ENCODE assay signal across 8 cellular contexts in the genomic region with DNA sequence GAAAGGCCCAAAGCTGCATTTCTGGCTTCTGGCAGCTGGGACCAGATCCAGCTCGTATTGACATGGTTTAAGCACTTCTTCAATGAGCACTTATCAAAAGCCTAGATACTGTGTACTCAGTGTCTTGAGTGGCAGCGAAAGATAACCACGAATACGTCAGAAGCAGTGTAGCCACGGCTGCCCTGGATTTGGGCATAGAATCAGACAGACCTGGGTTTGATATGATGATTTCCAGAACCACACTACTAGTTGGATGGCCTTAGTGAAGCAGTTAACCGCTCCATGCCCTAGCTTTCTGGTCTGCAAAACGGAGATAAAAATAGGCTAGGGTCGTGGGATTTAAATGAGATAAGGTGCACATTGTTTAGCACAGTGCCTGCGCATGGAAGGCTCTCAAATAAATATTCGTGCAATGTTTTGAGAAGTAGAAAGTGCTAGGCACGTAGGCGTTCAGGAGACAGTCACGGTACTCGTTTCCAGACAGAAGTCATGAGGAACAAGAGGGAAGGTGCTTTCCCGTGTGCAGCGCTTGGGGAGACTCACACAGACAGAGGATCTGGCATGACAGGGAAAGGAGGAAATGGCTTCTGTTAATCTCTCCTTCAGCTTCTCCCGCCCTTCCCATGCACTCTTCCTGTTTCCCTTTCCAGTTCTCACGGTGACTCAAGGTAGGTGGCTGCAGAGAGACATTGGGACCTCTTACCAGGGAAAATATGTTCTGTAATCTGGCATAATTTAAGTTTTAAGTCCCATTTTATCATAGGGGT.
DNase-seq lines count a peak whose midpoint lies in the region; ATAC-seq and TF ChIP-seq lines count a peak whose summit lies in the region.

No MANE protein-coding gene starts in this region.

- H3K9me3 ChIP-seq in esophagus squamous epithelium (no peaks in the 10 kb centered on the region), osteoblast (ENCODE audit: low read depth, low read length) (no peaks in the 10 kb centered on the region)

- intact Hi-C loops in esophagus squamous epithelium (cut with DNase I) = loop anchor here (10.0 kb wide), 1 partner anchor 265 kb away; a partner anchor contains a TSS

- no peaks in the 10 kb centered on the region for H3K27me3 ChIP-seq in esophagus squamous epithelium
- no peaks in the 10 kb centered on the region for H3K27me3 ChIP-seq in osteoblast (ENCODE audit: insufficient read depth, low read length)

- H3K4me2 ChIP-seq in osteoblast (ENCODE audit: insufficient read depth, low read length) = peak overlapping the region; percentile 86

- no peak for TF ChIP-seq POLR2A in esophagus squamous epithelium (IDR thresholded peaks at IDR 0.05)

- WGBS in esophagus squamous epithelium, 2 donors = 12 to 17% methylated on average over 16 to 18 of the region's 18 CpGs

- H3K36me3 ChIP-seq in esophagus squamous epithelium (no peaks in the 10 kb centered on the region), osteoblast (ENCODE audit: insufficient read depth, low read length) (no peaks in the 10 kb centered on the region)

- TF ChIP-seq CTCF in esophagus squamous epithelium (IDR thresholded peaks at IDR 0.05) = no peak
- TF ChIP-seq CTCF in osteoblast (IDR thresholded peaks at IDR 0.05; ENCODE audit: extremely low read depth, low read depth, low read length) = no peak

- ATAC-seq in GM19023 (IDR thresholded peaks at IDR 0.05; ENCODE audit: unreplicated experiment) = peak; percentile 17
- ATAC-seq in HG03108 (IDR thresholded peaks at IDR 0.05; ENCODE audit: unreplicated experiment) = peak; percentile 24

- H3K27ac ChIP-seq in esophagus squamous epithelium = peak overlapping the region; percentile 96 to 100 (median 98)
- H3K27ac ChIP-seq in osteoblast (ENCODE audit: low read depth, low read length) = peak overlapping the region; percentile 94

- no peaks in the 10 kb centered on the region for H3K79me2 ChIP-seq in osteoblast (ENCODE audit: insufficient read depth, low read length)

- H2AFZ ChIP-seq in osteoblast (ENCODE audit: low read length) = peak overlapping the region; percentile 78

- peak; percentile 34 for DNase-seq in activated CD4-positive, CD25-positive, alpha-beta regulatory T cell treated with anti-CD3 and anti-CD28 coated beads, Interleukin-2, amount 50 U/mL, for 72 hours
- DNase-seq in esophagus squamous epithelium (lab: John Stamatoyannopoulos, UW) (no peak), osteoblast (ENCODE audit: insufficient read length, low spot score, missing footprints) (no peak), NCI-H2196 (lab: John Stamatoyannopoulos, UW; ENCODE audit: unreplicated experiment) (no peak), hippocampal formation (lab: John Stamatoyannopoulos, UW) (no peak)
- no peak for DNase-seq in activated CD8-positive, alpha-beta memory T cell treated with anti-CD3 and anti-CD28 coated beads for 24 hours

- H4K20me1 ChIP-seq in osteoblast (ENCODE audit: insufficient read depth, low read length) = no peaks in the 10 kb centered on the region

- H3K4me1 ChIP-seq in esophagus squamous epithelium (peaks cover 13 to 51% (median 35%) of the 10 kb centered on the region in 3 donors), osteoblast (ENCODE audit: insufficient read depth, low read length) (peaks cover 44% of the 10 kb centered on the region)

- H3K4me3 ChIP-seq in esophagus squamous epithelium = peak overlapping the region; percentile 42 to 83 (median 68)
- peak overlapping the region; percentile 74 for H3K4me3 ChIP-seq in osteoblast (ENCODE audit: insufficient read depth, low read length)
